In the genomic region with DNA sequence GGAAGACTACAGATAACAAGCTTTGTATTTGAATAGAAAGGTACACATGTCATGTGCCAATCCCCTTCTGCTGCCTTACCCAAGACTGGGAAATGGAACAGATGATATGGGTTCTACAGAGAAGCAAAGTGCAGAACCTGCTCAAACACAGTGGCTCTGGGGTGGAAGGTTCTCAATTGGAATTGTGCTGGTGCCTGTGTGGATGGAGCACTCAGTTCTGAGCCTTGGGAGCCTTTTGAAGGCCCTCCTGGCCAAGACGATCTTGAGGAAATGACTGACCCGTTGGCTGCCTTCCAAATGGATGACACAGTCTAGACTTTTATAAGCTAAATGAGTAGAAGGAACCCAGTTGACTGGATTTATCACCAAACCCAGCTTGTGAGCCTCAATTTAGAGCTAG, we compare ENCODE assay signal across 14 cellular contexts. TPM values are rescaled to one million over a fixed set of nuclear protein-coding genes. Genes with fewer than 3 reads are reported as not detected.
DNase-seq lines count a peak whose midpoint lies in the region; ATAC-seq, FAIRE-seq and TF ChIP-seq lines count a peak whose summit lies in the region.
"Had no signal": no experiment of that assay in that cellular context is flagged by ENCODE, and none has a peak within 500 bp of the region (broad histone marks: within the 10 kb centered on the region; RNA-seq: fewer than 3 reads in every experiment).

No MANE protein-coding gene starts in this region.

- CTCF ChIA-PET in SK-N-SH (lab: Yijun Ruan, JAX), result interaction anchor here (1.1 to 5.3 kb wide), 3 partner anchors 8 to 23 kb away, joined by 3 to 29 read pairs (median 23); no protein-coding TSS in a partner anchor

- H3K27me3 ChIP-seq in SK-N-SH (ENCODE audit: insufficient read depth) (no peaks in the 10 kb centered on the region), smooth muscle cell (ENCODE audit: low read depth) (peaks cover 5% of the 10 kb centered on the region)

- H2AFZ ChIP-seq in SK-N-SH (ENCODE audit: low read depth) (no peak overlapping the region), smooth muscle cell (ENCODE audit: low read depth) (no peak overlapping the region)

- TF ChIP-seq EP300 in SK-N-SH (IDR thresholded peaks at IDR 0.05; ENCODE audit: borderline replicate concordance in 1 of 2, low read depth in 1 of 2, low read length in 1 of 2), result no peak

- H3K4me3 ChIP-seq in SK-N-SH (ENCODE audit: low read depth in 2 of 2, low read length in 1 of 2) (no peak overlapping the region), smooth muscle cell (no peak overlapping the region)
- H3K4me3 ChIP-seq: GM12878 had no signal

- H3K9ac ChIP-seq in SK-N-SH (no peak overlapping the region), smooth muscle cell (ENCODE audit: low read depth) (no peak overlapping the region)

- no peak for ATAC-seq in SK-N-SH treated with all-trans-retinoic acid at 6 μM for 48 hours
- ATAC-seq in HG03280 (IDR thresholded peaks at IDR 0.05; ENCODE audit: unreplicated experiment), result no peak
- ATAC-seq: GM12878, Panc1 had no signal

- TF ChIP-seq RAD21 in SK-N-SH (IDR thresholded peaks at IDR 0.05; ENCODE audit: low read length), result no peak

- 10% methylated on average over 2 of the region's 2 CpGs for WGBS in SK-N-SH (ENCODE audit: low lambda C conversion rate)
- WGBS in smooth muscle cell (ENCODE audit: low lambda C conversion rate), result 47% methylated on average over 2 of the region's 2 CpGs

- no peaks in the 10 kb centered on the region for H3K36me3 ChIP-seq in SK-N-SH (replicated peaks in 1 of 2; ENCODE audit: control insufficient read depth in 1 of 2, insufficient read depth in 2 of 2, low read length in 1 of 2)
- no peaks in the 10 kb centered on the region for H3K36me3 ChIP-seq in smooth muscle cell (ENCODE audit: low read depth)

- H4K20me1 ChIP-seq in SK-N-SH (ENCODE audit: insufficient read depth) (no peaks in the 10 kb centered on the region), smooth muscle cell (ENCODE audit: low read depth) (no peaks in the 10 kb centered on the region)

- no peaks in the 10 kb centered on the region; a peak in 2 of 4 replicates for H3K4me1 ChIP-seq in SK-N-SH (ENCODE audit: control insufficient read depth in 1 of 2, insufficient read depth in 2 of 2, low read depth in 1 of 2, low read length in 1 of 2)
- no peaks in the 10 kb centered on the region for H3K4me1 ChIP-seq in smooth muscle cell (ENCODE audit: low read depth)

- H3K9me2 ChIP-seq in SK-N-SH, result no peaks in the 10 kb centered on the region

- FAIRE-seq in GM19239 (lab: Jason Lieb, UNC), result no peak
- FAIRE-seq: GM12878 had no signal

- H3F3A ChIP-seq in SK-N-SH (replicated peaks; ENCODE audit: insufficient read depth), result no peaks in the 10 kb centered on the region
- no peaks in the 10 kb centered on the region for H3F3A ChIP-seq in smooth muscle cell (ENCODE audit: low read depth)

- POLR2A ChIA-PET in SK-N-SH (lab: Yijun Ruan, JAX), result no interaction called here

- H3K9me3 ChIP-seq in SK-N-SH (no peaks in the 10 kb centered on the region), smooth muscle cell (replicated peaks; ENCODE audit: low read depth) (no peaks in the 10 kb centered on the region)

- no peak overlapping the region for H3K4me2 ChIP-seq in SK-N-SH
- H3K4me2 ChIP-seq in smooth muscle cell, result no peak overlapping the region

- H3K27ac ChIP-seq in SK-N-SH (ENCODE audit: low read depth in 2 of 2, low read length in 1 of 2), result no peak overlapping the region
- H3K27ac ChIP-seq in smooth muscle cell (ENCODE audit: low read depth), result no peak overlapping the region

- no peak for DNase-seq in SK-N-SH
- DNase-seq in RPMI7951 (ENCODE audit: low read depth), result peak; percentile 77
- DNase-seq in fibroblast of peridontal ligament (ENCODE audit: extremely low read depth), result peak; percentile 43
- peak; percentile 60 for DNase-seq in stromal cell of bone marrow (ENCODE audit: low read depth)
- DNase-seq in smooth muscle cell (lab: John Stamatoyannopoulos, UW; ENCODE audit: unreplicated experiment), result no peak
- no peak for DNase-seq in GM19239 (ENCODE audit: insufficient read length, low spot score)
- DNase-seq: activated CD8-positive, alpha-beta memory T cell treated with anti-CD3 and anti-CD28 coated beads for 24 hours; activated naive CD4-positive, alpha-beta T cell; Kasumi-1 had no signal

- H3K79me2 ChIP-seq in SK-N-SH (ENCODE audit: insufficient read depth), result no peaks in the 10 kb centered on the region
- no peaks in the 10 kb centered on the region for H3K79me2 ChIP-seq in smooth muscle cell (ENCODE audit: low read depth)

- no peak for TF ChIP-seq CTCF in SK-N-SH (IDR thresholded peaks at IDR 0.05)
- TF ChIP-seq CTCF in smooth muscle cell (IDR thresholded peaks at IDR 0.05; ENCODE audit: borderline replicate concordance, insufficient read depth, poor library complexity, severe bottlenecking), result no peak

TF ChIP-seq in SK-N-SH, 30 proteins besides CTCF, POLR2A, EP300 and RAD21:
- TF ChIP-seq NFIC (IDR thresholded peaks at IDR 0.05; ENCODE audit: borderline replicate concordance), result peak; percentile 59; the same call in 1 of the 2 replicates
- TF ChIP-seq MAX (IDR thresholded peaks at IDR 0.05; ENCODE audit: low read depth), result no peak
- no peak for TF ChIP-seq JUND (IDR thresholded peaks at IDR 0.05)
- TF ChIP-seq TCF12 (IDR thresholded peaks at IDR 0.05), result no peak
- TF ChIP-seq IRF3 (IDR thresholded peaks at IDR 0.05; ENCODE audit: low read depth, low read length), result no peak
- TF ChIP-seq RCOR1 (IDR thresholded peaks at IDR 0.05; ENCODE audit: low read length), result no peak
- no peak for TF ChIP-seq CHD2 (IDR thresholded peaks at IDR 0.05; ENCODE audit: low read length, partially characterized antibody)
TF ChIP-seq in SK-N-SH: peak in this region for 1.

TF ChIP-seq in SK-N-SH treated with all-trans-retinoic acid at 6 μM for 48 hours, 23 proteins besides CTCF, POLR2A, EP300 and RAD21 (continues in another document):
- TF ChIP-seq, protein P1, sequence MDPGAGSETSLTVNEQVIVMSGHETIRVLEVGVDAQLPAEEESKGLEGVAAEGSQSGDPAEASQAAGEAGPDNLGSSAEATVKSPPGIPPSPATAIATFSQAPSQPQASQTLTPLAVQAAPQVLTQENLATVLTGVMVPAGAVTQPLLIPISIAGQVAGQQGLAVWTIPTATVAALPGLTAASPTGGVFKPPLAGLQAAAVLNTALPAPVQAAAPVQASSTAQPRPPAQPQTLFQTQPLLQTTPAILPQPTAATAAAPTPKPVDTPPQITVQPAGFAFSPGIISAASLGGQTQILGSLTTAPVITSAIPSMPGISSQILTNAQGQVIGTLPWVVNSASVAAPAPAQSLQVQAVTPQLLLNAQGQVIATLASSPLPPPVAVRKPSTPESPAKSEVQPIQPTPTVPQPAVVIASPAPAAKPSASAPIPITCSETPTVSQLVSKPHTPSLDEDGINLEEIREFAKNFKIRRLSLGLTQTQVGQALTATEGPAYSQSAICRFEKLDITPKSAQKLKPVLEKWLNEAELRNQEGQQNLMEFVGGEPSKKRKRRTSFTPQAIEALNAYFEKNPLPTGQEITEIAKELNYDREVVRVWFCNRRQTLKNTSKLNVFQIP (CRISPR knock-in tag; IDR thresholded peaks at IDR 0.05; ENCODE audit: borderline replicate concordance, low read depth), result no peak
- TF ChIP-seq RARB (CRISPR knock-in tag; IDR thresholded peaks at IDR 0.05), result no peak
- no peak for TF ChIP-seq ARNTL (CRISPR knock-in tag; IDR thresholded peaks at IDR 0.05; ENCODE audit: borderline replicate concordance, low read depth)
- TF ChIP-seq, protein P2, sequence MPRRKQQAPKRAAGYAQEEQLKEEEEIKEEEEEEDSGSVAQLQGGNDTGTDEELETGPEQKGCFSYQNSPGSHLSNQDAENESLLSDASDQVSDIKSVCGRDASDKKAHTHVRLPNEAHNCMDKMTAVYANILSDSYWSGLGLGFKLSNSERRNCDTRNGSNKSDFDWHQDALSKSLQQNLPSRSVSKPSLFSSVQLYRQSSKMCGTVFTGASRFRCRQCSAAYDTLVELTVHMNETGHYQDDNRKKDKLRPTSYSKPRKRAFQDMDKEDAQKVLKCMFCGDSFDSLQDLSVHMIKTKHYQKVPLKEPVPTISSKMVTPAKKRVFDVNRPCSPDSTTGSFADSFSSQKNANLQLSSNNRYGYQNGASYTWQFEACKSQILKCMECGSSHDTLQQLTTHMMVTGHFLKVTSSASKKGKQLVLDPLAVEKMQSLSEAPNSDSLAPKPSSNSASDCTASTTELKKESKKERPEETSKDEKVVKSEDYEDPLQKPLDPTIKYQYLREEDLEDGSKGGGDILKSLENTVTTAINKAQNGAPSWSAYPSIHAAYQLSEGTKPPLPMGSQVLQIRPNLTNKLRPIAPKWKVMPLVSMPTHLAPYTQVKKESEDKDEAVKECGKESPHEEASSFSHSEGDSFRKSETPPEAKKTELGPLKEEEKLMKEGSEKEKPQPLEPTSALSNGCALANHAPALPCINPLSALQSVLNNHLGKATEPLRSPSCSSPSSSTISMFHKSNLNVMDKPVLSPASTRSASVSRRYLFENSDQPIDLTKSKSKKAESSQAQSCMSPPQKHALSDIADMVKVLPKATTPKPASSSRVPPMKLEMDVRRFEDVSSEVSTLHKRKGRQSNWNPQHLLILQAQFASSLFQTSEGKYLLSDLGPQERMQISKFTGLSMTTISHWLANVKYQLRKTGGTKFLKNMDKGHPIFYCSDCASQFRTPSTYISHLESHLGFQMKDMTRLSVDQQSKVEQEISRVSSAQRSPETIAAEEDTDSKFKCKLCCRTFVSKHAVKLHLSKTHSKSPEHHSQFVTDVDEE (CRISPR knock-in tag; IDR thresholded peaks at IDR 0.05), result no peak
- TF ChIP-seq TCF4 (CRISPR knock-in tag; IDR thresholded peaks at IDR 0.05; ENCODE audit: borderline replicate concordance), result no peak
- no peak for TF ChIP-seq ZNF70 (CRISPR knock-in tag; IDR thresholded peaks at IDR 0.05)
- no peak for TF ChIP-seq ZFP30 (CRISPR knock-in tag; IDR thresholded peaks at IDR 0.05)
- TF ChIP-seq ISL1 (CRISPR knock-in tag; IDR thresholded peaks at IDR 0.05), result no peak
- TF ChIP-seq CSDC2 (CRISPR knock-in tag; IDR thresholded peaks at IDR 0.05), result no peak

RNA-seq across cellular contexts. Expression of gene PRSS3, which starts 4.2 kb away (rescaled TPM):
- polyA plus RNA-seq in SK-N-SH (2012; rRNA removed) (2.5 and 4.7 TPM in 2 replicates), smooth muscle cell (not detected in 2 replicates)
- polyA plus RNA-seq in SK-N-SH (2012; cell fraction: cytosol; rRNA removed), result 3.6 and 5.6 TPM in 2 replicates
- 1.2 and 2.3 TPM in 2 replicates for polyA plus RNA-seq in SK-N-SH (2012; cell fraction: nucleus; rRNA removed)
- total RNA-seq in RPMI7951 (2014; rRNA removed; shearing (Covaris generic)), result 2.6 and 7.1 TPM in 2 replicates
- total RNA-seq in smooth muscle cell, result not detected in 2 replicates
- total RNA-seq: mononuclear cell had no signal
- polyA plus RNA-seq: GM12878 had no signal

RNA-seq across cellular contexts. Expression of gene UBE2R2, which starts 25.8 kb away (rescaled TPM):
- polyA plus RNA-seq in SK-N-SH (2012; rRNA removed), result 16.4 and 19.7 TPM in 2 replicates
- 28.0 and 32.2 TPM in 2 replicates for polyA plus RNA-seq in SK-N-SH (2012; cell fraction: cytosol; rRNA removed)
- polyA plus RNA-seq in SK-N-SH (2012; cell fraction: nucleus; rRNA removed), result 12.2 and 18.0 TPM in 2 replicates
- total RNA-seq in RPMI7951 (2014; rRNA removed; shearing (Covaris generic)), result 13.0 and 18.5 TPM in 2 replicates
- 39.1 and 43.5 TPM in 2 replicates for total RNA-seq in smooth muscle cell
- polyA plus RNA-seq in smooth muscle cell, result 43.2 and 44.2 TPM in 2 replicates

Comparison
In these comparisons a context has a peak if more than half of its experiments do, and no peak if none do; other contexts are left out.
1. DNase-seq: peak in RPMI7951 (single experiment), fibroblast of peridontal ligament (single experiment) and stromal cell of bone marrow (single experiment); none in SK-N-SH (single experiment), smooth muscle cell (single experiment) and GM19239 (single experiment).